Comparison of ENCODE assay signal across 20 cellular contexts in genomic region chr12:13595536-13596450, GRCh38.
A peak's percentile ranks its signal among the peaks of the same experiment; 100 is the strongest.
DNase-seq lines count a peak whose midpoint lies in the region; ATAC-seq, FAIRE-seq and TF ChIP-seq lines count a peak whose summit lies in the region.
"Had no signal": no experiment of that assay in that cellular context is flagged by ENCODE, and none has a peak within 500 bp of the region (broad histone marks: within the 10 kb centered on the region; RNA-seq: fewer than 3 reads in every experiment).

No MANE protein-coding gene starts in this region.

- no peaks in the 10 kb centered on the region for H3K36me3 Mint-ChIP-seq in activated CD8-positive, alpha-beta T cell treated with anti-CD3 and anti-CD28 coated beads for 36 hours (ENCODE audit: low read depth)
- H3K36me3 Mint-ChIP-seq: natural killer cell treated with Interleukin-12 subunit alpha and Interleukin-12 subunit beta and Interleukin-15 and Interleukin-18, amount 100 ng/mL, for 72 hours had no signal

- intact Hi-C loops in activated CD8-positive, alpha-beta T cell treated with anti-CD3 and anti-CD28 coated beads for 36 hours (cut with micrococcal nuclease): no loop called here

- POLR2A ChIA-PET in activated CD8-positive, alpha-beta T cell treated with anti-CD3 and anti-CD28 coated beads for 36 hours (lab: Charles Lee): interaction anchor here (0.6 kb wide), 1 partner anchor 78 kb away, joined by 3 read pairs; no protein-coding TSS in a partner anchor

- H3K27me3 Mint-ChIP-seq in activated CD8-positive, alpha-beta T cell treated with anti-CD3 and anti-CD28 coated beads for 36 hours: peaks cover 1% of the 10 kb centered on the region
- H3K27me3 Mint-ChIP-seq: activated CD4-positive, alpha-beta memory T cell treated with anti-CD3 and anti-CD28 coated beads, Interleukin-2, amount 10 ng/mL, durations not matched to agents 7 days and 5 days; IgD-negative memory B cell had no signal

- TF ChIP-seq CTCF in epithelial cell of esophagus (IDR thresholded peaks at IDR 0.05; ENCODE audit: insufficient read depth, low read depth, low read length, missing control alignments) (no peak), D721Med (IDR thresholded peaks at IDR 0.05; ENCODE audit: insufficient read depth, missing control alignments) (no peak)
- no peak for TF ChIP-seq CTCF in activated CD8-positive, alpha-beta T cell treated with anti-CD3 and anti-CD28 coated beads for 36 hours (IDR thresholded peaks at IDR 0.05)

- H3K9me3 Mint-ChIP-seq in activated CD8-positive, alpha-beta T cell treated with anti-CD3 and anti-CD28 coated beads for 36 hours: no peaks in the 10 kb centered on the region
- H3K9me3 Mint-ChIP-seq: activated CD4-positive, alpha-beta memory T cell treated with anti-CD3 and anti-CD28 coated beads, Interleukin-2, amount 10 ng/mL, durations not matched to agents 7 days and 5 days had no signal

- no peak overlapping the region for H3K4me3 ChIP-seq in epithelial cell of esophagus (ENCODE audit: low read length)
- H3K4me3 ChIP-seq: coronary artery, MG63 had no signal

- peaks cover 4% of the 10 kb centered on the region for H3K4me1 Mint-ChIP-seq in activated CD8-positive, alpha-beta T cell treated with anti-CD3 and anti-CD28 coated beads for 36 hours (ENCODE audit: low read depth)

- H3K4me3 Mint-ChIP-seq in activated CD8-positive, alpha-beta T cell treated with anti-CD3 and anti-CD28 coated beads for 36 hours: no peak overlapping the region
- H3K4me3 Mint-ChIP-seq: activated CD4-positive, alpha-beta memory T cell treated with anti-CD3 and anti-CD28 coated beads, Interleukin-2, amount 10 ng/mL, durations not matched to agents 7 days and 5 days; natural killer cell treated with Interleukin-12 subunit alpha and Interleukin-12 subunit beta and Interleukin-15 and Interleukin-18, amount 100 ng/mL, for 72 hours had no signal

- peak; percentile 24 for DNase-seq in NCI-H345 (lab: John Stamatoyannopoulos, UW)
- DNase-seq in NCI-H345 treated with DMSO at 0.1 percent for 48 hours (lab: John Stamatoyannopoulos, UW; ENCODE audit: unreplicated experiment): no peak
- peak; percentile 10 for DNase-seq in NCI-H524 treated with DMSO at 0.1 percent for 48 hours (lab: John Stamatoyannopoulos, UW)
- peak; percentile 4 for DNase-seq in epithelial cell of esophagus (ENCODE audit: low read depth)
- DNase-seq in renal cortical epithelial cell (ENCODE audit: low read depth): peak; percentile 83
- DNase-seq in DMS153 treated with DMSO at 0.1 percent for 48 hours (lab: John Stamatoyannopoulos, UW; ENCODE audit: unreplicated experiment): no peak
- no peak for DNase-seq in D721Med (ENCODE audit: insufficient read length, low spot score)
- DNase-seq in activated CD8-positive, alpha-beta T cell treated with anti-CD3 and anti-CD28 coated beads for 36 hours: no peak
- DNase-seq: activated CD4-positive, alpha-beta memory T cell treated with anti-CD3 and anti-CD28 coated beads, Interleukin-2, amount 10 ng/mL, durations not matched to agents 7 days and 5 days; activated effector memory CD4-positive, alpha-beta T cell treated with anti-CD3 and anti-CD28 coated beads, Interleukin-2, amount 50 U/mL, for 16 hours; activated T-cell treated with anti-CD3 and anti-CD28 coated beads for 4 hours; MG63; NCI-H187; NCI-H226; posterior cingulate gyrus; T-helper 9 cell had no signal

- CTCF ChIA-PET in activated CD8-positive, alpha-beta T cell treated with anti-CD3 and anti-CD28 coated beads for 36 hours (lab: Charles Lee): no interaction called here

- no peak for ATAC-seq in activated CD8-positive, alpha-beta T cell treated with anti-CD3 and anti-CD28 coated beads for 36 hours

- no peak overlapping the region for H3K27ac Mint-ChIP-seq in activated CD8-positive, alpha-beta T cell treated with anti-CD3 and anti-CD28 coated beads for 36 hours
- H3K27ac Mint-ChIP-seq: activated CD4-positive, alpha-beta memory T cell treated with anti-CD3 and anti-CD28 coated beads, Interleukin-2, amount 10 ng/mL, durations not matched to agents 7 days and 5 days; natural killer cell treated with Interleukin-12 subunit alpha and Interleukin-12 subunit beta and Interleukin-15 and Interleukin-18, amount 100 ng/mL, for 72 hours had no signal

- no peak for FAIRE-seq in D721Med (lab: Jason Lieb, UNC)
- FAIRE-seq: GM12892 had no signal

Comparison
In these comparisons a context has a peak if more than half of its experiments do, and no peak if none do; other contexts are left out.
1. DNase-seq: peak in NCI-H345 (single experiment), NCI-H524 treated with DMSO at 0.1 percent for 48 hours (single experiment), epithelial cell of esophagus (single experiment) and renal cortical epithelial cell (single experiment); none in NCI-H345 treated with DMSO at 0.1 percent for 48 hours (single experiment), DMS153 treated with DMSO at 0.1 percent for 48 hours (single experiment), D721Med (single experiment) and activated CD8-positive, alpha-beta T cell treated with anti-CD3 and anti-CD28 coated beads for 36 hours (single experiment).